ENCODE assay signal across 1 cellular context in the genomic region with DNA sequence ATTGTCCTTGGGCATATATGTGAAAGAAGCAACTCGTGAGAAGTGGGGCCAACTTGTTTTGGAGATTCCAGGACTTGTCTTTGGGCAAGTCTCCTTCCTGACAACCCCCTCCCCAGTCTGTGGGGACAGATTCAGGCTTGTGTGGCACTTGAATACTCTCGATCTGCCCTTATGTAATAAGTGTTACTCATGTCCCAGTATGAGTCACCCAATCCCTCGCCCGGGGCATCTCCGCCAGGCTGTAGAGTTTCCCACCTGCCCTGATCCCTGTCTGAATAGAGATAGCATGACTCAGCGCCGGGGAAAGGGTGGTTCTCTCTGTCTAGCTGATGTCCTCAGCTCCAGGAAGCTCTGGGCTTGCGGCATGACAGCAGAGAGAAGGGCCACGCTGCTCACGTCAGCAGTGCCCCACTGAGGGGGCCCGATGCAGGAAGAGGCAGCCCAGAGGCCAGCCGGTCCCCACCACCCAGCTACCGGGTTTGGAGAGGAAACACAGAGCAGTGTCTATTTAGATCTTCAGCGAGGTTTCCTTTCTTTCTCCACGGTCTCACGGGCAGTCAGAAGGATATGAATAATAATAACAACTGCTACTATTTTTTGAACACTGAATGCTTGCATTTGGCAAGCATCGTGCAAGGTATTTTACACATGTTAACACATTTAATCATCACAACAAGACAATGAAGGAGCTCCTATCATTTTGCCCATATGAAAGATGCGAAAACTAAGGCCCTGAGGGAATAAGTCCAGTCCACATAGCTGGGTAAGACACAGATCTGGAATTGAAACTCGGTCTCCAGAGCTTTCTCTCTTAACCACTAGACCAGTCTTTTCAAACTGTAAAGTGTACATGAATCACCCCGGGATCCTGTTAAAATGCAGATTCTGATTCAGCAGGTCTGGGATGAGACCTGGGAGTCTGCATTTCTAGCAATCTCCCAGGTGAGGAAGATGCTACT.
A peak's percentile ranks its signal among the peaks of the same experiment; 100 is the strongest.
TF ChIP-seq lines count a peak whose summit lies in the region.

No MANE protein-coding gene starts in this region.

TF ChIP-seq in HepG2, 621 proteins besides CTCF, POLR2A, EP300 and RAD21 (continued from another document and continues in another):
- TF ChIP-seq NFE2L2 (IDR thresholded peaks at IDR 0.05; ENCODE audit: low read length) (peak; percentile 77), SMC3 (IDR thresholded peaks at IDR 0.05; ENCODE audit: low read length) (peak; percentile 4; the same call in 1 of the 2 replicates), ZNF501 (CRISPR knock-in tag; IDR thresholded peaks at IDR 0.05) (0 out of 2 replicates have a peak, but pooled peaks have one; percentile 34), PAX8 (CRISPR knock-in tag; IDR thresholded peaks at IDR 0.05; ENCODE audit: borderline replicate concordance) (no peak), HMGA1 (CRISPR knock-in tag; conservative IDR thresholded peaks at IDR 0.05) (no peak), ZNF335 (CRISPR knock-in tag; IDR thresholded peaks at IDR 0.05) (peak; percentile 78; the same call in 1 of the 2 replicates), ZNF136 (CRISPR knock-in tag; IDR thresholded peaks at IDR 0.05; ENCODE audit: low read depth) (no peak), KLF6 (CRISPR knock-in tag; IDR thresholded peaks at IDR 0.05) (no peak), FOXK1 (CRISPR knock-in tag; IDR thresholded peaks at IDR 0.05; ENCODE audit: borderline replicate concordance, low read depth) (peak; percentile 60; the same call in 1 of the 2 replicates), ZNF143 (CRISPR knock-in tag; IDR thresholded peaks at IDR 0.05) (no peak), CREB1 (IDR thresholded peaks at IDR 0.05) (peak; percentile 46; the same call in 1 of the 2 replicates), CREB1 (CRISPR knock-in tag; IDR thresholded peaks at IDR 0.05) (peak; percentile 54), ZNF234 (CRISPR knock-in tag; conservative IDR thresholded peaks at IDR 0.05) (no peak), GABPA (IDR thresholded peaks at IDR 0.05; ENCODE audit: low read depth, low read length) (no peak), GABPA (CRISPR knock-in tag; IDR thresholded peaks at IDR 0.05; ENCODE audit: low read depth) (peak; percentile 46), FOXO1 (CRISPR knock-in tag; IDR thresholded peaks at IDR 0.05) (peak; percentile 15; the same call in 1 of the 2 replicates), SKI (IDR thresholded peaks at IDR 0.05; ENCODE audit: partially characterized antibody) (peak; percentile 79), WIZ (CRISPR knock-in tag; IDR thresholded peaks at IDR 0.05) (no peak), ZNF543 (CRISPR knock-in tag; IDR thresholded peaks at IDR 0.05) (no peak), ZMYM4 (CRISPR knock-in tag; IDR thresholded peaks at IDR 0.05) (no peak)
- TF ChIP-seq, protein P1, sequence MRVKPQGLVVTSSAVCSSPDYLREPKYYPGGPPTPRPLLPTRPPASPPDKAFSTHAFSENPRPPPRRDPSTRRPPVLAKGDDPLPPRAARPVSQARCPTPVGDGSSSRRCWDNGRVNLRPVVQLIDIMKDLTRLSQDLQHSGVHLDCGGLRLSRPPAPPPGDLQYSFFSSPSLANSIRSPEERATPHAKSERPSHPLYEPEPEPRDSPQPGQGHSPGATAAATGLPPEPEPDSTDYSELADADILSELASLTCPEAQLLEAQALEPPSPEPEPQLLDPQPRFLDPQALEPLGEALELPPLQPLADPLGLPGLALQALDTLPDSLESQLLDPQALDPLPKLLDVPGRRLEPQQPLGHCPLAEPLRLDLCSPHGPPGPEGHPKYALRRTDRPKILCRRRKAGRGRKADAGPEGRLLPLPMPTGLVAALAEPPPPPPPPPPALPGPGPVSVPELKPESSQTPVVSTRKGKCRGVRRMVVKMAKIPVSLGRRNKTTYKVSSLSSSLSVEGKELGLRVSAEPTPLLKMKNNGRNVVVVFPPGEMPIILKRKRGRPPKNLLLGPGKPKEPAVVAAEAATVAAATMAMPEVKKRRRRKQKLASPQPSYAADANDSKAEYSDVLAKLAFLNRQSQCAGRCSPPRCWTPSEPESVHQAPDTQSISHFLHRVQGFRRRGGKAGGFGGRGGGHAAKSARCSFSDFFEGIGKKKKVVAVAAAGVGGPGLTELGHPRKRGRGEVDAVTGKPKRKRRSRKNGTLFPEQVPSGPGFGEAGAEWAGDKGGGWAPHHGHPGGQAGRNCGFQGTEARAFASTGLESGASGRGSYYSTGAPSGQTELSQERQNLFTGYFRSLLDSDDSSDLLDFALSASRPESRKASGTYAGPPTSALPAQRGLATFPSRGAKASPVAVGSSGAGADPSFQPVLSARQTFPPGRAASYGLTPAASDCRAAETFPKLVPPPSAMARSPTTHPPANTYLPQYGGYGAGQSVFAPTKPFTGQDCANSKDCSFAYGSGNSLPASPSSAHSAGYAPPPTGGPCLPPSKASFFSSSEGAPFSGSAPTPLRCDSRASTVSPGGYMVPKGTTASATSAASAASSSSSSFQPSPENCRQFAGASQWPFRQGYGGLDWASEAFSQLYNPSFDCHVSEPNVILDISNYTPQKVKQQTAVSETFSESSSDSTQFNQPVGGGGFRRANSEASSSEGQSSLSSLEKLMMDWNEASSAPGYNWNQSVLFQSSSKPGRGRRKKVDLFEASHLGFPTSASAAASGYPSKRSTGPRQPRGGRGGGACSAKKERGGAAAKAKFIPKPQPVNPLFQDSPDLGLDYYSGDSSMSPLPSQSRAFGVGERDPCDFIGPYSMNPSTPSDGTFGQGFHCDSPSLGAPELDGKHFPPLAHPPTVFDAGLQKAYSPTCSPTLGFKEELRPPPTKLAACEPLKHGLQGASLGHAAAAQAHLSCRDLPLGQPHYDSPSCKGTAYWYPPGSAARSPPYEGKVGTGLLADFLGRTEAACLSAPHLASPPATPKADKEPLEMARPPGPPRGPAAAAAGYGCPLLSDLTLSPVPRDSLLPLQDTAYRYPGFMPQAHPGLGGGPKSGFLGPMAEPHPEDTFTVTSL (CRISPR knock-in tag; IDR thresholded peaks at IDR 0.05; ENCODE audit: borderline replicate concordance): peak; percentile 45; the same call in 1 of the 2 replicates
- TF ChIP-seq, protein P2, sequence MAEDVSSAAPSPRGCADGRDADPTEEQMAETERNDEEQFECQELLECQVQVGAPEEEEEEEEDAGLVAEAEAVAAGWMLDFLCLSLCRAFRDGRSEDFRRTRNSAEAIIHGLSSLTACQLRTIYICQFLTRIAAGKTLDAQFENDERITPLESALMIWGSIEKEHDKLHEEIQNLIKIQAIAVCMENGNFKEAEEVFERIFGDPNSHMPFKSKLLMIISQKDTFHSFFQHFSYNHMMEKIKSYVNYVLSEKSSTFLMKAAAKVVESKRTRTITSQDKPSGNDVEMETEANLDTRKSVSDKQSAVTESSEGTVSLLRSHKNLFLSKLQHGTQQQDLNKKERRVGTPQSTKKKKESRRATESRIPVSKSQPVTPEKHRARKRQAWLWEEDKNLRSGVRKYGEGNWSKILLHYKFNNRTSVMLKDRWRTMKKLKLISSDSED (CRISPR knock-in tag; IDR thresholded peaks at IDR 0.05): no peak
- TF ChIP-seq, protein P3, sequence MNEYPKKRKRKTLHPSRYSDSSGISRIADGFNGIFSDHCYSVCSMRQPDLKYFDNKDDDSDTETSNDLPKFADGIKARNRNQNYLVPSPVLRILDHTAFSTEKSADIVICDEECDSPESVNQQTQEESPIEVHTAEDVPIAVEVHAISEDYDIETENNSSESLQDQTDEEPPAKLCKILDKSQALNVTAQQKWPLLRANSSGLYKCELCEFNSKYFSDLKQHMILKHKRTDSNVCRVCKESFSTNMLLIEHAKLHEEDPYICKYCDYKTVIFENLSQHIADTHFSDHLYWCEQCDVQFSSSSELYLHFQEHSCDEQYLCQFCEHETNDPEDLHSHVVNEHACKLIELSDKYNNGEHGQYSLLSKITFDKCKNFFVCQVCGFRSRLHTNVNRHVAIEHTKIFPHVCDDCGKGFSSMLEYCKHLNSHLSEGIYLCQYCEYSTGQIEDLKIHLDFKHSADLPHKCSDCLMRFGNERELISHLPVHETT (CRISPR knock-in tag; conservative IDR thresholded peaks at IDR 0.05): no peak
- TF ChIP-seq, protein P4, sequence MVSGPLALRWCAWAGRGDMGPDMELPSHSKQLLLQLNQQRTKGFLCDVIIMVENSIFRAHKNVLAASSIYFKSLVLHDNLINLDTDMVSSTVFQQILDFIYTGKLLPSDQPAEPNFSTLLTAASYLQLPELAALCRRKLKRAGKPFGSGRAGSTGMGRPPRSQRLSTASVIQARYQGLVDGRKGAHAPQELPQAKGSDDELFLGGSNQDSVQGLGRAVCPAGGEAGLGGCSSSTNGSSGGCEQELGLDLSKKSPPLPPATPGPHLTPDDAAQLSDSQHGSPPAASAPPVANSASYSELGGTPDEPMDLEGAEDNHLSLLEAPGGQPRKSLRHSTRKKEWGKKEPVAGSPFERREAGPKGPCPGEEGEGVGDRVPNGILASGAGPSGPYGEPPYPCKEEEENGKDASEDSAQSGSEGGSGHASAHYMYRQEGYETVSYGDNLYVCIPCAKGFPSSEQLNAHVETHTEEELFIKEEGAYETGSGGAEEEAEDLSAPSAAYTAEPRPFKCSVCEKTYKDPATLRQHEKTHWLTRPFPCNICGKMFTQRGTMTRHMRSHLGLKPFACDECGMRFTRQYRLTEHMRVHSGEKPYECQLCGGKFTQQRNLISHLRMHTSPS (CRISPR knock-in tag; IDR thresholded peaks at IDR 0.05; ENCODE audit: low read depth): peak; percentile 35; the same call in 1 of the 2 replicates
- TF ChIP-seq, protein P5, sequence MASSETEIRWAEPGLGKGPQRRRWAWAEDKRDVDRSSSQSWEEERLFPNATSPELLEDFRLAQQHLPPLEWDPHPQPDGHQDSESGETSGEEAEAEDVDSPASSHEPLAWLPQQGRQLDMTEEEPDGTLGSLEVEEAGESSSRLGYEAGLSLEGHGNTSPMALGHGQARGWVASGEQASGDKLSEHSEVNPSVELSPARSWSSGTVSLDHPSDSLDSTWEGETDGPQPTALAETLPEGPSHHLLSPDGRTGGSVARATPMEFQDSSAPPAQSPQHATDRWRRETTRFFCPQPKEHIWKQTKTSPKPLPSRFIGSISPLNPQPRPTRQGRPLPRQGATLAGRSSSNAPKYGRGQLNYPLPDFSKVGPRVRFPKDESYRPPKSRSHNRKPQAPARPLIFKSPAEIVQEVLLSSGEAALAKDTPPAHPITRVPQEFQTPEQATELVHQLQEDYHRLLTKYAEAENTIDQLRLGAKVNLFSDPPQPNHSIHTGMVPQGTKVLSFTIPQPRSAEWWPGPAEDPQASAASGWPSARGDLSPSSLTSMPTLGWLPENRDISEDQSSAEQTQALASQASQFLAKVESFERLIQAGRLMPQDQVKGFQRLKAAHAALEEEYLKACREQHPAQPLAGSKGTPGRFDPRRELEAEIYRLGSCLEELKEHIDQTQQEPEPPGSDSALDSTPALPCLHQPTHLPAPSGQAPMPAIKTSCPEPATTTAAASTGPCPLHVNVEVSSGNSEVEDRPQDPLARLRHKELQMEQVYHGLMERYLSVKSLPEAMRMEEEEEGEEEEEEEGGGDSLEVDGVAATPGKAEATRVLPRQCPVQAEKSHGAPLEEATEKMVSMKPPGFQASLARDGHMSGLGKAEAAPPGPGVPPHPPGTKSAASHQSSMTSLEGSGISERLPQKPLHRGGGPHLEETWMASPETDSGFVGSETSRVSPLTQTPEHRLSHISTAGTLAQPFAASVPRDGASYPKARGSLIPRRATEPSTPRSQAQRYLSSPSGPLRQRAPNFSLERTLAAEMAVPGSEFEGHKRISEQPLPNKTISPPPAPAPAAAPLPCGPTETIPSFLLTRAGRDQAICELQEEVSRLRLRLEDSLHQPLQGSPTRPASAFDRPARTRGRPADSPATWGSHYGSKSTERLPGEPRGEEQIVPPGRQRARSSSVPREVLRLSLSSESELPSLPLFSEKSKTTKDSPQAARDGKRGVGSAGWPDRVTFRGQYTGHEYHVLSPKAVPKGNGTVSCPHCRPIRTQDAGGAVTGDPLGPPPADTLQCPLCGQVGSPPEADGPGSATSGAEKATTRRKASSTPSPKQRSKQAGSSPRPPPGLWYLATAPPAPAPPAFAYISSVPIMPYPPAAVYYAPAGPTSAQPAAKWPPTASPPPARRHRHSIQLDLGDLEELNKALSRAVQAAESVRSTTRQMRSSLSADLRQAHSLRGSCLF (CRISPR knock-in tag; IDR thresholded peaks at IDR 0.05; ENCODE audit: borderline replicate concordance): no peak
- TF ChIP-seq, protein P6, sequence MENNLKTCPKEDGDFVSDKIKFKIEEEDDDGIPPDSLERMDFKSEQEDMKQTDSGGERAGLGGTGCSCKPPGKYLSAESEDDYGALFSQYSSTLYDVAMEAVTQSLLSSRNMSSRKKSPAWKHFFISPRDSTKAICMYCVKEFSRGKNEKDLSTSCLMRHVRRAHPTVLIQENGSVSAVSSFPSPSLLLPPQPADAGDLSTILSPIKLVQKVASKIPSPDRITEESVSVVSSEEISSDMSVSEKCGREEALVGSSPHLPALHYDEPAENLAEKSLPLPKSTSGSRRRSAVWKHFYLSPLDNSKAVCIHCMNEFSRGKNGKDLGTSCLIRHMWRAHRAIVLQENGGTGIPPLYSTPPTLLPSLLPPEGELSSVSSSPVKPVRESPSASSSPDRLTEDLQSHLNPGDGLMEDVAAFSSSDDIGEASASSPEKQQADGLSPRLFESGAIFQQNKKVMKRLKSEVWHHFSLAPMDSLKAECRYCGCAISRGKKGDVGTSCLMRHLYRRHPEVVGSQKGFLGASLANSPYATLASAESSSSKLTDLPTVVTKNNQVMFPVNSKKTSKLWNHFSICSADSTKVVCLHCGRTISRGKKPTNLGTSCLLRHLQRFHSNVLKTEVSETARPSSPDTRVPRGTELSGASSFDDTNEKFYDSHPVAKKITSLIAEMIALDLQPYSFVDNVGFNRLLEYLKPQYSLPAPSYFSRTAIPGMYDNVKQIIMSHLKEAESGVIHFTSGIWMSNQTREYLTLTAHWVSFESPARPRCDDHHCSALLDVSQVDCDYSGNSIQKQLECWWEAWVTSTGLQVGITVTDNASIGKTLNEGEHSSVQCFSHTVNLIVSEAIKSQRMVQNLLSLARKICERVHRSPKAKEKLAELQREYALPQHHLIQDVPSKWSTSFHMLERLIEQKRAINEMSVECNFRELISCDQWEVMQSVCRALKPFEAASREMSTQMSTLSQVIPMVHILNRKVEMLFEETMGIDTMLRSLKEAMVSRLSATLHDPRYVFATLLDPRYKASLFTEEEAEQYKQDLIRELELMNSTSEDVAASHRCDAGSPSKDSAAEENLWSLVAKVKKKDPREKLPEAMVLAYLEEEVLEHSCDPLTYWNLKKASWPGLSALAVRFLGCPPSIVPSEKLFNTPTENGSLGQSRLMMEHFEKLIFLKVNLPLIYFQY (CRISPR knock-in tag; IDR thresholded peaks at IDR 0.05; ENCODE audit: borderline replicate concordance): no peak
